Comparison of ENCODE assay signal across 8 cellular contexts in genomic region chr2:118061135-118061955, GRCh38. TPM values are rescaled to one million over a fixed set of nuclear protein-coding genes. Genes with fewer than 3 reads are reported as not detected.
DNase-seq lines count a peak whose midpoint lies in the region; ATAC-seq and TF ChIP-seq lines count a peak whose summit lies in the region.

No MANE protein-coding gene starts in this region.

- no peaks in the 10 kb centered on the region for H3K9me3 ChIP-seq in tibial artery

- peaks cover 5% of the 10 kb centered on the region for H3K4me1 Mint-ChIP-seq in glutamatergic neuron (ENCODE audit: low read depth, unreplicated experiment)

- TF ChIP-seq CTCF in RWPE1 (conservative IDR thresholded peaks at IDR 0.05; ENCODE audit: low read depth) (peak; percentile 24; the same call in 1 of the 2 replicates), glutamatergic neuron (IDR thresholded peaks at IDR 0.05; ENCODE audit: partially characterized antibody, unreplicated experiment) (peak; percentile 32), tibial artery (IDR thresholded peaks at IDR 0.05) (peak; percentile 10 to 28)

- H3K4me3 Mint-ChIP-seq in glutamatergic neuron (ENCODE audit: unreplicated experiment) = no peak overlapping the region

- CTCF ChIA-PET in RWPE1 (lab: Yijun Ruan, JAX) = interaction anchor here (0.6 to 2.7 kb wide), 4 partner anchors 13 to 69 kb away, joined by 3 to 18 read pairs (median 4); no protein-coding TSS in a partner anchor

- no peak overlapping the region for H3K27ac Mint-ChIP-seq in glutamatergic neuron (ENCODE audit: unreplicated experiment)

- peak; percentile 67 for ATAC-seq in GM19324 (IDR thresholded peaks at IDR 0.05; ENCODE audit: low FRiP score, unreplicated experiment)
- peak; percentile 81 for ATAC-seq in HG03139 (IDR thresholded peaks at IDR 0.05; ENCODE audit: unreplicated experiment)
- ATAC-seq in activated CD4-positive, CD25-positive, alpha-beta regulatory T cell treated with anti-CD3 and anti-CD28 coated beads, Interleukin-2, amount 50 U/mL, for 24 hours = no peak

- H3K9me3 Mint-ChIP-seq in glutamatergic neuron (ENCODE audit: unreplicated experiment) = no peaks in the 10 kb centered on the region

- H3K4me1 ChIP-seq in tibial artery = no peaks in the 10 kb centered on the region

- H3K36me3 Mint-ChIP-seq in glutamatergic neuron (ENCODE audit: unreplicated experiment) = no peaks in the 10 kb centered on the region

- POLR2A ChIA-PET in RWPE1 (lab: Yijun Ruan, JAX; ENCODE audit: low non-redundant PET) = no interaction called here

- intact Hi-C loops in tibial artery (cut with DNase I; ENCODE audit: low total_unique reads) = no loop called here

- DNase-seq in CD1c-positive myeloid dendritic cell (ENCODE audit: extremely low spot score) (peak; percentile 84), RWPE1 (ENCODE audit: low spot score) (peak; percentile 48), glutamatergic neuron (no peak), tibial artery (peak in 1 of 2 donors; percentile 26), cortex of kidney (lab: John Stamatoyannopoulos, UW) (no peak)

- H3K27ac ChIP-seq in RWPE1 = no peak overlapping the region
- no peak overlapping the region for H3K27ac ChIP-seq in tibial artery

- no peaks in the 10 kb centered on the region for H3K36me3 ChIP-seq in tibial artery

- H3K27me3 Mint-ChIP-seq in glutamatergic neuron (ENCODE audit: unreplicated experiment) = peaks cover 2% of the 10 kb centered on the region

- no peak overlapping the region for H3K4me3 ChIP-seq in tibial artery

- H3K27me3 ChIP-seq in tibial artery = peaks cover 0 to 2% of the 10 kb centered on the region in 2 donors

RNA-seq across cellular contexts. Expression of gene INSIG2, which starts 26.9 kb away (rescaled TPM):
- 20.3 TPM for total RNA-seq in glutamatergic neuron (ENCODE audit: unreplicated experiment)

RNA-seq across cellular contexts. Expression of gene CCDC93, which starts 47.5 kb away (rescaled TPM):
- 32.6 TPM for total RNA-seq in glutamatergic neuron (ENCODE audit: unreplicated experiment)

Comparison
In these comparisons a context has a peak if more than half of its experiments do, and no peak if none do; other contexts are left out.
1. DNase-seq: peak in CD1c-positive myeloid dendritic cell (single experiment) and RWPE1 (single experiment); none in glutamatergic neuron (single experiment) and cortex of kidney (single experiment).
2. ATAC-seq: peak in GM19324 (single experiment) and HG03139 (single experiment); none in activated CD4-positive, CD25-positive, alpha-beta regulatory T cell treated with anti-CD3 and anti-CD28 coated beads, Interleukin-2, amount 50 U/mL, for 24 hours (0 of 2).
3. Peak in every context shown above with its lines, with median percentiles within 50 percentile points of each other: CTCF ChIP-seq.